17 cellular contexts compared by ENCODE assay signal in the genomic region with DNA sequence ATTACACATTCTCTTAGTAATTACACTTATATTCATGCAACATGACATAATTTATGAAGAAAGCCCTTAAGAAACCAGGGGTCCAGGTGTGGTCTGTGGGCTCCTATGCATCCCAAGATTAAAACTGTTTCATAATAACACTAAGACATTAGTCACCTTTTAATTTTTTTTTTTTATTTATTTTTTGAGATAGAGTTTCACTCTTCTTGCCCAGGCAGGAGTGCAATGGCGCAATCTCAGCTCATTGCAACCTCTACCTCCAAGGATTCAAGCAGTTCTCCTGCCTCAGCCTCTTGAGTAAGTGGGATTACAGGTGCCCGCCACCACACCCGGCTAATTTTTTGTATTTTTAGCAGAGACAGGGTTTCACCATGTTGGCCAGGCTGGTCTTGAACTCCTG.
"Had no signal": no experiment of that assay in that cellular context is flagged by ENCODE, and none has a peak within 500 bp of the region (broad histone marks: within the 10 kb centered on the region; RNA-seq: fewer than 3 reads in every experiment).

No MANE protein-coding gene starts in this region.

- DNase-seq: activated CD4-positive, alpha-beta memory T cell treated with anti-CD3 and anti-CD28 coated beads for 36 hours; activated CD4-positive, CD25-positive, alpha-beta regulatory T cell; activated naive CD4-positive, alpha-beta T cell treated with Interleukin-2 at 50 U/mL for 16 hours; adrenal gland; cerebellar nuclear complex; immature natural killer cell; left cardiac atrium; lower lobe of right lung; naive thymus-derived CD4-positive, alpha-beta T cell; posterior cingulate gyrus; SK-N-SH had no signal

- H3K27me3 ChIP-seq: adrenal gland, right atrium auricular region, tibial nerve had no signal

- H3K27me3 Mint-ChIP-seq: activated CD4-positive, alpha-beta memory T cell treated with anti-CD3 and anti-CD28 coated beads for 36 hours; brain; dendritic cell treated with granulocyte-macrophage colony-stimulating factor and Interleukin-4, amounts not matched to agents 40 ng/mL and 50 ng/mL, for 4 days; naive thymus-derived CD4-positive, alpha-beta T cell had no signal

- H3K9me3 Mint-ChIP-seq: activated CD4-positive, alpha-beta memory T cell treated with anti-CD3 and anti-CD28 coated beads for 36 hours; dendritic cell treated with granulocyte-macrophage colony-stimulating factor and Interleukin-4, amounts not matched to agents 40 ng/mL and 50 ng/mL, for 4 days; immature natural killer cell; naive thymus-derived CD4-positive, alpha-beta T cell; stimulated activated effector memory CD8-positive, alpha-beta T cell treated with anti-CD3 and anti-CD28 coated beads, Interleukin-12 subunit alpha, Interleukin-12 subunit beta, amount 100 ng/mL, for 72 hours had no signal

- H3K4me3 Mint-ChIP-seq: activated CD4-positive, alpha-beta memory T cell treated with anti-CD3 and anti-CD28 coated beads for 36 hours; brain; dendritic cell treated with granulocyte-macrophage colony-stimulating factor and Interleukin-4, amounts not matched to agents 40 ng/mL and 50 ng/mL, for 4 days; immature natural killer cell; naive thymus-derived CD4-positive, alpha-beta T cell; stimulated activated effector memory CD8-positive, alpha-beta T cell treated with anti-CD3 and anti-CD28 coated beads, Interleukin-12 subunit alpha, Interleukin-12 subunit beta, amount 100 ng/mL, for 72 hours had no signal

- H3K9me3 ChIP-seq: adrenal gland, lower lobe of right lung, right atrium auricular region, SK-N-SH, tibial nerve had no signal

- ATAC-seq: left cardiac atrium; lower lobe of right lung; naive thymus-derived CD4-positive, alpha-beta T cell; stimulated activated effector memory CD8-positive, alpha-beta T cell treated with anti-CD3 and anti-CD28 coated beads, Interleukin-12 subunit alpha, Interleukin-12 subunit beta, amount 100 ng/mL, for 72 hours had no signal

- H3K27ac ChIP-seq: adrenal gland, lower lobe of right lung, right atrium auricular region, tibial nerve had no signal

- H3K27ac Mint-ChIP-seq: dendritic cell treated with granulocyte-macrophage colony-stimulating factor and Interleukin-4, amounts not matched to agents 40 ng/mL and 50 ng/mL, for 4 days; stimulated activated effector memory CD8-positive, alpha-beta T cell treated with anti-CD3 and anti-CD28 coated beads, Interleukin-12 subunit alpha, Interleukin-12 subunit beta, amount 100 ng/mL, for 72 hours had no signal

- H3K4me3 ChIP-seq: adrenal gland, lower lobe of right lung, right atrium auricular region, smooth muscle cell, tibial nerve had no signal
